In the genomic region with DNA sequence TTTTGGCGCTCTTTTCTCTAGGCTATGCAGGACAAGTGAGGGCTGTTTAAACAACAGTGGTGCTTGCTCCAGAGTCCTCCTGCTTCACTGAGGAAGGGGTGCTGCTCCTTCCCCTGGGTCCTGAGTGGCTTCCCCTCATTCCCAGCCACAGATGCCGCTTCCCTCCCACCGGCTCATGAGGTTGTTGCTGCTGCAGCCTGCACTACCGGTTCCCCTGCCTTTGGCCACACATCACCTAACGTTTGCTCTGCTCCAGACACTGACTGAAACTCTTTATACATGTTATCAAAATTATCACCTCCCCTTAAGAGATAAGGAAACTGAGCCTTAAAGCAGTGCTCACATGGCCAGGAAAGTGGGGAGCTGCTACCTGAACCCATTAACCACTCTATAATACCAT, we compare ENCODE assay signal across 21 cellular contexts.
DNase-seq lines count a peak whose midpoint lies in the region; ATAC-seq and TF ChIP-seq lines count a peak whose summit lies in the region.
"Had no signal": no experiment of that assay in that cellular context is flagged by ENCODE, and none has a peak within 500 bp of the region (broad histone marks: within the 10 kb centered on the region; RNA-seq: fewer than 3 reads in every experiment).

No MANE protein-coding gene starts in this region.

- peaks cover 5% of the 10 kb centered on the region for H3K9me3 Mint-ChIP-seq in activated CD4-positive, alpha-beta T cell treated with anti-CD3 and anti-CD28 coated beads, Interleukin-2, amount 10 ng/mL, durations not matched to agents 24 days and 14 days
- no peaks in the 10 kb centered on the region for H3K9me3 Mint-ChIP-seq in T-helper 2 cell treated with Interferon-gamma antibody and Interleukin-4, amounts not matched to agents 5 μg/mL and 100 μg/mL, for 36 hours

- peak; percentile 49 for DNase-seq in activated CD4-positive, alpha-beta T cell treated with anti-CD3 and anti-CD28 coated beads, Interleukin-2, amount 10 ng/mL, durations not matched to agents 24 days and 14 days
- no peak for DNase-seq in activated CD4-positive, alpha-beta T cell treated with anti-CD3 and anti-CD28 coated beads, Interleukin-2, amount 50 U/mL, for 1 hour
- DNase-seq in T-helper 17 cell: no peak
- no peak for DNase-seq in left colon
- DNase-seq in T-helper 2 cell treated with Interferon-gamma antibody and Interleukin-4, amounts not matched to agents 5 μg/mL and 100 μg/mL, for 36 hours (ENCODE audit: low spot score): no peak
- no peak for DNase-seq in RWPE1 (ENCODE audit: low spot score)
- DNase-seq: DMS53, Karpas-422, NCI-H1092, NCI-H1417 treated with DMSO at 0.1 percent for 48 hours, NCI-H1694 treated with DMSO at 0.1 percent for 48 hours, NCI-H2081, NCI-H2171, NCI-H226, NCI-H524, NCI-H774 had no signal

- CTCF ChIA-PET in RWPE1 (lab: Yijun Ruan, JAX): interaction anchor here (0.7 to 1.3 kb wide), 2 partner anchors 8 to 570 kb away, joined by 3 to 4 read pairs; no protein-coding TSS in a partner anchor

- POLR2A ChIA-PET in RWPE1 (lab: Yijun Ruan, JAX; ENCODE audit: low non-redundant PET): no interaction called here

- H3K27me3 Mint-ChIP-seq in activated CD4-positive, alpha-beta T cell treated with anti-CD3 and anti-CD28 coated beads, Interleukin-2, amount 10 ng/mL, durations not matched to agents 24 days and 14 days: peaks cover 25% of the 10 kb centered on the region
- peaks cover 10% of the 10 kb centered on the region for H3K27me3 Mint-ChIP-seq in T-helper 17 cell
- peaks cover 50% of the 10 kb centered on the region for H3K27me3 Mint-ChIP-seq in T-helper 2 cell treated with Interferon-gamma antibody and Interleukin-4, amounts not matched to agents 5 μg/mL and 100 μg/mL, for 36 hours (ENCODE audit: low read depth)

- H3K9me3 ChIP-seq in T-helper 17 cell (ENCODE audit: control insufficient read depth, low read length, poor library complexity, severe bottlenecking): no peaks in the 10 kb centered on the region

- H3K27ac Mint-ChIP-seq in activated CD4-positive, alpha-beta T cell treated with anti-CD3 and anti-CD28 coated beads, Interleukin-2, amount 10 ng/mL, durations not matched to agents 24 days and 14 days: no peak overlapping the region
- H3K27ac Mint-ChIP-seq in T-helper 17 cell: peak overlapping the region; percentile 53
- H3K27ac Mint-ChIP-seq in T-helper 2 cell treated with Interferon-gamma antibody and Interleukin-4, amounts not matched to agents 5 μg/mL and 100 μg/mL, for 36 hours: no peak overlapping the region
- H3K27ac Mint-ChIP-seq: B cell had no signal

- intact Hi-C loops in activated CD4-positive, alpha-beta T cell treated with anti-CD3 and anti-CD28 coated beads, Interleukin-2, amount 10 ng/mL, durations not matched to agents 24 days and 14 days (cut with micrococcal nuclease): no loop called here
- intact Hi-C loops in left colon (cut with DNase I, micrococcal nuclease): no loop called here

- no peak overlapping the region for H3K27ac ChIP-seq in RWPE1
- H3K27ac ChIP-seq: 22Rv1 had no signal

- TF ChIP-seq CTCF in RWPE1 (conservative IDR thresholded peaks at IDR 0.05; ENCODE audit: low read depth): no peak

- peaks cover 39% of the 10 kb centered on the region for H3K4me1 Mint-ChIP-seq in activated CD4-positive, alpha-beta T cell treated with anti-CD3 and anti-CD28 coated beads, Interleukin-2, amount 10 ng/mL, durations not matched to agents 24 days and 14 days
- H3K4me1 Mint-ChIP-seq in T-helper 17 cell: peaks cover 26% of the 10 kb centered on the region
- peaks cover 44% of the 10 kb centered on the region for H3K4me1 Mint-ChIP-seq in T-helper 2 cell treated with Interferon-gamma antibody and Interleukin-4, amounts not matched to agents 5 μg/mL and 100 μg/mL, for 36 hours (ENCODE audit: low read depth)

- H3K4me3 Mint-ChIP-seq in activated CD4-positive, alpha-beta T cell treated with anti-CD3 and anti-CD28 coated beads, Interleukin-2, amount 10 ng/mL, durations not matched to agents 24 days and 14 days: no peak overlapping the region
- H3K4me3 Mint-ChIP-seq in T-helper 17 cell: no peak overlapping the region
- no peak overlapping the region for H3K4me3 Mint-ChIP-seq in T-helper 2 cell treated with Interferon-gamma antibody and Interleukin-4, amounts not matched to agents 5 μg/mL and 100 μg/mL, for 36 hours
- H3K4me3 Mint-ChIP-seq: B cell, CD14-positive monocyte had no signal

- ATAC-seq in T-helper 17 cell (no peak), left colon (peak; percentile 23), HG03159 (IDR thresholded peaks at IDR 0.05; ENCODE audit: unreplicated experiment) (no peak)
- ATAC-seq: HepG2 had no signal

- no peaks in the 10 kb centered on the region for H3K36me3 Mint-ChIP-seq in activated CD4-positive, alpha-beta T cell treated with anti-CD3 and anti-CD28 coated beads, Interleukin-2, amount 10 ng/mL, durations not matched to agents 24 days and 14 days (ENCODE audit: low read depth)
- H3K36me3 Mint-ChIP-seq in T-helper 17 cell (ENCODE audit: low read depth): no peaks in the 10 kb centered on the region
- no peaks in the 10 kb centered on the region for H3K36me3 Mint-ChIP-seq in T-helper 2 cell treated with Interferon-gamma antibody and Interleukin-4, amounts not matched to agents 5 μg/mL and 100 μg/mL, for 36 hours (ENCODE audit: low read depth)
- H3K36me3 Mint-ChIP-seq: CD14-positive monocyte had no signal
